Comparison of ENCODE assay signal across 19 cellular contexts in the genomic region with DNA sequence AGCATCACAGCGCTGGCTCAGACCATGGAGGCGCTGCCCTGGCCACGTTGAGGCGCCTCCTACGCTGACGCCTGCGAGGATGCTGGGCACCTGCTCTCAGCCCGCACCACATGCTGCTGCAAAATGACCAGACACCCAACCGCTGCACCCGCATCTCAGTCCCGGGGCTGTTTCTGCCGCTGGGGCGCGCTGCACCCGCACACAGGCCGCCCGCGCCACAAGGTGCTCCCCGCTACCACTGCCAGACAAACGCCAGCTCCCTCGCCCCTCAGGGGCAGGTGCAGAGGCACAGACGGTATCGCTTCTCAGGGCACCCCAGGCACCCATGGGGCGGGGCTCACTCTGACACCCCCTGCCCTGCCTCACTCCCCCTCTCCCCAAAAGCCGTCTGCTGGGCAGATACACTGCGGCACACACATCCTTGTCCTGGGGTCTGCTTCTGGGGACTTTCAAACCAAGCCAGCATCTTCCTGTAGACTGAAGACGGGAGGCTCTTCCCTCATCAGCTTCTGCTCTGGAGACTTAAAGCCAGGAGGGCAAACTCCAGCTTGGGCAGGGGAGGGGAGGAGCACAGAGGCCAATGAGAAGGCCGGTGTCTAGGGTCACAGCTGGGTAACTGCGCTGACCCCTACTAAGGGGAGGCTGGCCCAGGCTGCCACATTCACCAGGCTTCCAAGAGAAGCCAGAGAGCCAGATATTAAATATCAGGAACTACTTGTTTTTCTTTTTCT. TPM values are rescaled to one million over a fixed set of nuclear protein-coding genes. Genes with fewer than 3 reads are reported as not detected.
A peak's percentile ranks its signal among the peaks of the same experiment; 100 is the strongest.
DNase-seq lines count a peak whose midpoint lies in the region; ATAC-seq, FAIRE-seq and TF ChIP-seq lines count a peak whose summit lies in the region.
"Had no signal": no experiment of that assay in that cellular context is flagged by ENCODE, and none has a peak within 500 bp of the region (broad histone marks: within the 10 kb centered on the region; RNA-seq: fewer than 3 reads in every experiment).

No MANE protein-coding gene starts in this region.

- H3K4me1 Mint-ChIP-seq in activated naive CD4-positive, alpha-beta T cell treated with anti-CD3 and anti-CD28 coated beads, Interleukin-2, amount 50 U/mL, for 24 hours, result no peaks in the 10 kb centered on the region
- H3K4me1 Mint-ChIP-seq: CD14-positive monocyte had no signal

- in situ Hi-C loops in HepG2 (cut with HindIII; ENCODE audit: extremely low pct_ligation_motif_present, low pct_unique_long_range_greater_than_20kb), result no loop called here

- H3K4me3 ChIP-seq in HepG2 (replicated peaks in 1 of 3; ENCODE audit: insufficient read depth in 1 of 3, low read depth in 2 of 3, low read length in 3 of 3), result no peak overlapping the region
- H3K4me3 ChIP-seq: HAP-1, SK-N-MC had no signal

- H3K9me3 Mint-ChIP-seq in activated naive CD4-positive, alpha-beta T cell treated with anti-CD3 and anti-CD28 coated beads, Interleukin-2, amount 50 U/mL, for 24 hours, result no peaks in the 10 kb centered on the region

- no peaks in the 10 kb centered on the region for H3K4me1 ChIP-seq in HepG2 (ENCODE audit: insufficient read depth, low read length)
- H3K4me1 ChIP-seq: HAP-1 had no signal

- TF ChIP-seq EP300 in HepG2 (IDR thresholded peaks at IDR 0.05; ENCODE audit: low read depth in 2 of 2, low read length in 2 of 2), result no peak
- TF ChIP-seq EP300 in HepG2 (CRISPR knock-in tag; IDR thresholded peaks at IDR 0.05; ENCODE audit: borderline replicate concordance), result no peak

- H3K9me3 ChIP-seq in HepG2 (ENCODE audit: low read length), result no peaks in the 10 kb centered on the region
- H3K9me3 ChIP-seq: HAP-1 had no signal

- H3K36me3 ChIP-seq in HepG2 (replicated peaks in 1 of 2; ENCODE audit: control insufficient read depth in 1 of 2, insufficient read depth in 2 of 2, low read length in 2 of 2), result peaks cover 43 to 91% of the 10 kb centered on the region in 2 experiments

- DNase-seq in activated naive CD4-positive, alpha-beta T cell treated with anti-CD3 and anti-CD28 coated beads, Interleukin-2, amount 50 U/mL, for 16 hours, result no peak
- DNase-seq in HepG2 (ENCODE audit: low spot score) (no peak), D721Med (ENCODE audit: insufficient read length, low spot score) (no peak), NCI-H187 treated with DMSO at 0.1 percent for 48 hours (lab: John Stamatoyannopoulos, UW) (no peak), omental fat pad (ENCODE audit: low spot score) (no peak)
- DNase-seq: NCI-H1092, NCI-H146, NCI-H2081, NCI-H2227 treated with DMSO at 0.1 percent for 48 hours, NCI-H510A treated with DMSO at 0.1 percent for 48 hours, NCI-H774, SHP77 had no signal

- TF ChIP-seq RAD21 in HepG2 (CRISPR knock-in tag; IDR thresholded peaks at IDR 0.05), result no peak

- FAIRE-seq in HepG2 (lab: Jason Lieb, UNC) (no peak), D721Med (lab: Jason Lieb, UNC) (no peak)

- no peak overlapping the region for H3K4me3 Mint-ChIP-seq in activated naive CD4-positive, alpha-beta T cell treated with anti-CD3 and anti-CD28 coated beads, Interleukin-2, amount 50 U/mL, for 24 hours
- H3K4me3 Mint-ChIP-seq: CD14-positive monocyte had no signal

- no peak overlapping the region for H3K9ac ChIP-seq in HepG2 (ENCODE audit: insufficient read depth, low read depth, low read length)

- no peak overlapping the region for H3K27ac ChIP-seq in HepG2 (ENCODE audit: extremely low read length, insufficient read depth, low read length)
- H3K27ac ChIP-seq: 22Rv1, SK-N-MC had no signal

- H3K36me3 Mint-ChIP-seq in activated naive CD4-positive, alpha-beta T cell treated with anti-CD3 and anti-CD28 coated beads, Interleukin-2, amount 50 U/mL, for 24 hours, result peaks cover 9% of the 10 kb centered on the region

- TF ChIP-seq CTCF in HepG2 (CRISPR knock-in tag; IDR thresholded peaks at IDR 0.05) (no peak), D721Med (IDR thresholded peaks at IDR 0.05; ENCODE audit: insufficient read depth, missing control alignments) (no peak), omental fat pad (IDR thresholded peaks at IDR 0.05) (no peak)

- no peaks in the 10 kb centered on the region for H4K20me1 ChIP-seq in HepG2 (ENCODE audit: insufficient read depth, low read length)

- CTCF ChIA-PET in HepG2 (lab: Yijun Ruan, JAX; ENCODE audit: low intra/inter-chr PET ratio, low total read pairs), result no interaction called here

- ATAC-seq in HepG2 (no peak), omental fat pad (ENCODE audit: low FRiP score) (no peak)

- H3K79me2 ChIP-seq in HepG2 (ENCODE audit: insufficient read depth, low read length), result no peaks in the 10 kb centered on the region

- intact Hi-C loops in HepG2 (cut with micrococcal nuclease; ENCODE audit: unreplicated experiment), result no loop called here

- H3K27me3 ChIP-seq in HepG2 (ENCODE audit: control insufficient read depth in 1 of 2, insufficient read depth in 2 of 2, low read length in 2 of 2), result no peaks in the 10 kb centered on the region

- no TSS peak for BruUV-seq in HepG2 (replicated peaks; lab: Mats Ljungman, UMichigan)

- no peak overlapping the region for H3K4me2 ChIP-seq in HepG2 (ENCODE audit: low read depth, low read length)

- H3K27ac Mint-ChIP-seq in activated naive CD4-positive, alpha-beta T cell treated with anti-CD3 and anti-CD28 coated beads, Interleukin-2, amount 50 U/mL, for 24 hours, result peak overlapping the region; percentile 55
- H3K27ac Mint-ChIP-seq: CD14-positive monocyte had no signal

- no peaks in the 10 kb centered on the region for H3K27me3 Mint-ChIP-seq in activated naive CD4-positive, alpha-beta T cell treated with anti-CD3 and anti-CD28 coated beads, Interleukin-2, amount 50 U/mL, for 24 hours

- TF ChIP-seq POLR2A in HepG2 (IDR thresholded peaks at IDR 0.05; ENCODE audit: insufficient read depth in 1 of 2, low read depth in 2 of 2, low read length in 2 of 2), result no peak

- H2AFZ ChIP-seq in HepG2 (ENCODE audit: low read length), result no peak overlapping the region

- 100% methylated on average over 21 of the region's 29 CpGs for WGBS in HepG2 (ENCODE audit: low lambda C conversion rate)

- POLR2A ChIA-PET in HepG2 (lab: Yijun Ruan, JAX), result no interaction called here

RNA-seq across cellular contexts. Expression of a gene that starts 16.3 kb away (rescaled TPM):
- total RNA-seq in HepG2 (2016; rRNA removed; fragmentation: Illumina TruSeq; extraction: Trizol), result 4.3 and 9.1 TPM in 2 replicates
- total RNA-seq in HepG2 (2016; cell fraction: cytosol; rRNA removed; fragmentation: Illumina TruSeq; extraction: Trizol; ENCODE audit: low read depth), result 3.8 and 4.0 TPM in 2 replicates
- 6.0 and 7.4 TPM in 2 replicates for total RNA-seq in HepG2 (2016; cell fraction: insoluble cytoplasmic fraction; rRNA removed; fragmentation: Illumina TruSeq; extraction: Trizol)
- total RNA-seq in HepG2 (2016; cell fraction: membrane; rRNA removed; fragmentation: Illumina TruSeq; extraction: Trizol), result 5.5 and 6.1 TPM in 2 replicates
- total RNA-seq in HepG2 (2016; cell fraction: nucleus; rRNA removed; fragmentation: Illumina TruSeq; extraction: Trizol), result 8.1 and 13.9 TPM in 2 replicates
- polyA plus RNA-seq in HepG2 (2011; rRNA removed), result 5.4 and 5.9 TPM in 2 replicates
- 2.9 and 3.2 TPM in 2 replicates for polyA plus RNA-seq in HepG2 (2011; cell fraction: cytosol; rRNA removed)
- polyA plus RNA-seq in HepG2 (2011; cell fraction: nucleus; rRNA removed), result 34.4 and 39.5 TPM in 2 replicates
- 20.4 and 25.1 TPM in 2 replicates for polyA plus RNA-seq in HepG2 (2012)
- 2.1 and 2.2 TPM in 2 replicates for polyA plus RNA-seq in HepG2 (2016; cell fraction: cytosol; fragmentation: Illumina TruSeq; extraction: Trizol; ENCODE audit: low read depth)
- 19.7 and 26.9 TPM in 2 replicates for polyA plus RNA-seq in HepG2 (2016; cell fraction: insoluble cytoplasmic fraction; fragmentation: Illumina TruSeq; extraction: Trizol; ENCODE audit: low read depth)
- polyA plus RNA-seq in HepG2 (2016; cell fraction: membrane; fragmentation: Illumina TruSeq; extraction: Trizol; ENCODE audit: low read depth), result 4.9 and 6.0 TPM in 2 replicates
- 54.8 and 59.8 TPM in 2 replicates for polyA plus RNA-seq in HepG2 (2016; cell fraction: nucleus; fragmentation: Illumina TruSeq; extraction: Trizol; ENCODE audit: insufficient read depth, low read depth)
- 10.1 and 16.3 TPM in 2 replicates for polyA minus RNA-seq in HepG2 (2011; rRNA and poly(A)+ RNA removed; ENCODE audit: low replicate concordance)
- 7.1 and 9.3 TPM in 2 replicates for polyA minus RNA-seq in HepG2 (2011; cell fraction: cytosol; rRNA and poly(A)+ RNA removed)
- 18.4 and 19.8 TPM in 2 replicates for polyA minus RNA-seq in HepG2 (2011; cell fraction: nucleus; rRNA and poly(A)+ RNA removed)
- total RNA-seq in omental fat pad, result 10 to 100 TPM in 2 of 4 donors, 1 to 10 TPM in 2; 5.9 to 25.1 (median 10.8) TPM

RNA-seq across cellular contexts. Expression of a gene that starts 29.7 kb away (rescaled TPM):
- total RNA-seq in HepG2 (2016; rRNA removed; fragmentation: Illumina TruSeq; extraction: Trizol) (3.6 and 4.3 TPM in 2 replicates), omental fat pad (1 to 10 TPM; 3.7 to 9.1 (median 5.6) TPM)
- 2.6 and 3.0 TPM in 2 replicates for total RNA-seq in HepG2 (2016; cell fraction: cytosol; rRNA removed; fragmentation: Illumina TruSeq; extraction: Trizol; ENCODE audit: low read depth)
- total RNA-seq in HepG2 (2016; cell fraction: insoluble cytoplasmic fraction; rRNA removed; fragmentation: Illumina TruSeq; extraction: Trizol), result 2.7 and 3.1 TPM in 2 replicates
- total RNA-seq in HepG2 (2016; cell fraction: membrane; rRNA removed; fragmentation: Illumina TruSeq; extraction: Trizol), result 1.9 and 2.2 TPM in 2 replicates
- total RNA-seq in HepG2 (2016; cell fraction: nucleus; rRNA removed; fragmentation: Illumina TruSeq; extraction: Trizol), result 4.6 and 4.8 TPM in 2 replicates
- polyA plus RNA-seq in HepG2 (2011; rRNA removed), result 3.2 and 4.1 TPM in 2 replicates
- polyA plus RNA-seq in HepG2 (2011; cell fraction: cytosol; rRNA removed), result 3.3 and 3.5 TPM in 2 replicates
- 10.6 and 11.2 TPM in 2 replicates for polyA plus RNA-seq in HepG2 (2011; cell fraction: nucleus; rRNA removed)
- 3.4 and 5.4 TPM in 2 replicates for polyA plus RNA-seq in HepG2 (2012)
- 0.60 and 0.90 TPM in 2 replicates for polyA plus RNA-seq in HepG2 (2016; cell fraction: cytosol; fragmentation: Illumina TruSeq; extraction: Trizol; ENCODE audit: low read depth)
- 3.6 and 4.3 TPM in 2 replicates for polyA plus RNA-seq in HepG2 (2016; cell fraction: insoluble cytoplasmic fraction; fragmentation: Illumina TruSeq; extraction: Trizol; ENCODE audit: low read depth)
- polyA plus RNA-seq in HepG2 (2016; cell fraction: membrane; fragmentation: Illumina TruSeq; extraction: Trizol; ENCODE audit: low read depth), result 1.5 TPM in 2 replicates
- polyA plus RNA-seq in HepG2 (2016; cell fraction: nucleus; fragmentation: Illumina TruSeq; extraction: Trizol; ENCODE audit: insufficient read depth, low read depth), result 10.2 and 12.1 TPM in 2 replicates
- polyA minus RNA-seq in HepG2 (2011; rRNA and poly(A)+ RNA removed; ENCODE audit: low replicate concordance), result 2.9 and 3.4 TPM in 2 replicates
- polyA minus RNA-seq in HepG2 (2011; cell fraction: cytosol; rRNA and poly(A)+ RNA removed), result 2.4 and 4.4 TPM in 2 replicates
- 6.7 and 8.1 TPM in 2 replicates for polyA minus RNA-seq in HepG2 (2011; cell fraction: nucleus; rRNA and poly(A)+ RNA removed)

RNA-seq across cellular contexts. Expression of a gene that starts 29.9 kb away (rescaled TPM):
- total RNA-seq in HepG2 (2016; rRNA removed; fragmentation: Illumina TruSeq; extraction: Trizol), result not detected in 2 replicates
- total RNA-seq in HepG2 (2016; cell fraction: cytosol; rRNA removed; fragmentation: Illumina TruSeq; extraction: Trizol; ENCODE audit: low read depth), result not detected in 2 replicates
- total RNA-seq in HepG2 (2016; cell fraction: insoluble cytoplasmic fraction; rRNA removed; fragmentation: Illumina TruSeq; extraction: Trizol), result not detected in 2 replicates
- not detected in 2 replicates for total RNA-seq in HepG2 (2016; cell fraction: membrane; rRNA removed; fragmentation: Illumina TruSeq; extraction: Trizol)
- total RNA-seq in HepG2 (2016; cell fraction: nucleus; rRNA removed; fragmentation: Illumina TruSeq; extraction: Trizol), result not detected in 2 replicates
- polyA plus RNA-seq in HepG2 (2011; rRNA removed), result not detected in 2 replicates
- not detected in 2 replicates for polyA plus RNA-seq in HepG2 (2011; cell fraction: cytosol; rRNA removed)
- not detected in 2 replicates for polyA plus RNA-seq in HepG2 (2011; cell fraction: nucleus; rRNA removed)
- 0.16 TPM in 1 of 2 replicates, not detected in the other for polyA plus RNA-seq in HepG2 (2012)
- not detected in 2 replicates for polyA plus RNA-seq in HepG2 (2016; cell fraction: cytosol; fragmentation: Illumina TruSeq; extraction: Trizol; ENCODE audit: low read depth)
- not detected in 2 replicates for polyA plus RNA-seq in HepG2 (2016; cell fraction: insoluble cytoplasmic fraction; fragmentation: Illumina TruSeq; extraction: Trizol; ENCODE audit: low read depth)
- not detected in 2 replicates for polyA plus RNA-seq in HepG2 (2016; cell fraction: membrane; fragmentation: Illumina TruSeq; extraction: Trizol; ENCODE audit: low read depth)
- polyA plus RNA-seq in HepG2 (2016; cell fraction: nucleus; fragmentation: Illumina TruSeq; extraction: Trizol; ENCODE audit: insufficient read depth, low read depth), result not detected in 2 replicates
- not detected in 2 replicates for polyA minus RNA-seq in HepG2 (2011; rRNA and poly(A)+ RNA removed; ENCODE audit: low replicate concordance)
- polyA minus RNA-seq in HepG2 (2011; cell fraction: cytosol; rRNA and poly(A)+ RNA removed), result not detected in 2 replicates
- polyA minus RNA-seq in HepG2 (2011; cell fraction: nucleus; rRNA and poly(A)+ RNA removed), result not detected in 2 replicates
- not detected for total RNA-seq in omental fat pad
- total RNA-seq: M059J, OCI-LY7 had no signal
- polyA plus RNA-seq: CD14-positive monocyte had no signal

RNA-seq across cellular contexts. Expression of a gene that starts 46.3 kb away (rescaled TPM):
- total RNA-seq in HepG2 (2016; rRNA removed; fragmentation: Illumina TruSeq; extraction: Trizol), result 17.2 and 21.2 TPM in 2 replicates
- total RNA-seq in HepG2 (2016; cell fraction: cytosol; rRNA removed; fragmentation: Illumina TruSeq; extraction: Trizol; ENCODE audit: low read depth), result 6.0 and 7.6 TPM in 2 replicates
- total RNA-seq in HepG2 (2016; cell fraction: insoluble cytoplasmic fraction; rRNA removed; fragmentation: Illumina TruSeq; extraction: Trizol), result 15.6 and 20.2 TPM in 2 replicates
- total RNA-seq in HepG2 (2016; cell fraction: membrane; rRNA removed; fragmentation: Illumina TruSeq; extraction: Trizol), result 18.9 and 19.7 TPM in 2 replicates
- total RNA-seq in HepG2 (2016; cell fraction: nucleus; rRNA removed; fragmentation: Illumina TruSeq; extraction: Trizol), result 18.5 and 21.4 TPM in 2 replicates
- 46.5 and 48.0 TPM in 2 replicates for polyA plus RNA-seq in HepG2 (2011; rRNA removed)
- 31.6 and 37.8 TPM in 2 replicates for polyA plus RNA-seq in HepG2 (2011; cell fraction: cytosol; rRNA removed)
- 26.3 and 38.8 TPM in 2 replicates for polyA plus RNA-seq in HepG2 (2011; cell fraction: nucleus; rRNA removed)
- 25.6 and 26.5 TPM in 2 replicates for polyA plus RNA-seq in HepG2 (2012)
- polyA plus RNA-seq in HepG2 (2016; cell fraction: cytosol; fragmentation: Illumina TruSeq; extraction: Trizol; ENCODE audit: low read depth), result 5.7 and 6.3 TPM in 2 replicates
- 16.1 and 22.5 TPM in 2 replicates for polyA plus RNA-seq in HepG2 (2016; cell fraction: insoluble cytoplasmic fraction; fragmentation: Illumina TruSeq; extraction: Trizol; ENCODE audit: low read depth)
- polyA plus RNA-seq in HepG2 (2016; cell fraction: membrane; fragmentation: Illumina TruSeq; extraction: Trizol; ENCODE audit: low read depth), result 20.6 and 22.2 TPM in 2 replicates
- polyA plus RNA-seq in HepG2 (2016; cell fraction: nucleus; fragmentation: Illumina TruSeq; extraction: Trizol; ENCODE audit: insufficient read depth, low read depth), result 45.9 and 46.6 TPM in 2 replicates
- 181 and 185 TPM in 2 replicates for polyA minus RNA-seq in HepG2 (2011; rRNA and poly(A)+ RNA removed; ENCODE audit: low replicate concordance)
- 33.0 and 39.5 TPM in 2 replicates for polyA minus RNA-seq in HepG2 (2011; cell fraction: cytosol; rRNA and poly(A)+ RNA removed)
- polyA minus RNA-seq in HepG2 (2011; cell fraction: nucleus; rRNA and poly(A)+ RNA removed), result 24.8 and 31.7 TPM in 2 replicates
- 10 to 100 TPM; 22.9 to 46.3 (median 36.1) TPM for total RNA-seq in omental fat pad

RNA-seq across cellular contexts. Expression of a gene that starts 54.1 kb away (rescaled TPM):
- total RNA-seq in HepG2 (2016; rRNA removed; fragmentation: Illumina TruSeq; extraction: Trizol), result 7.0 and 8.6 TPM in 2 replicates
- 3.7 and 4.1 TPM in 2 replicates for total RNA-seq in HepG2 (2016; cell fraction: cytosol; rRNA removed; fragmentation: Illumina TruSeq; extraction: Trizol; ENCODE audit: low read depth)
- 8.4 and 8.7 TPM in 2 replicates for total RNA-seq in HepG2 (2016; cell fraction: insoluble cytoplasmic fraction; rRNA removed; fragmentation: Illumina TruSeq; extraction: Trizol)
- total RNA-seq in HepG2 (2016; cell fraction: membrane; rRNA removed; fragmentation: Illumina TruSeq; extraction: Trizol), result 5.5 and 7.2 TPM in 2 replicates
- 16.1 and 18.4 TPM in 2 replicates for total RNA-seq in HepG2 (2016; cell fraction: nucleus; rRNA removed; fragmentation: Illumina TruSeq; extraction: Trizol)
- 14.0 and 16.5 TPM in 2 replicates for polyA plus RNA-seq in HepG2 (2011; rRNA removed)
- 8.2 and 8.5 TPM in 2 replicates for polyA plus RNA-seq in HepG2 (2011; cell fraction: cytosol; rRNA removed)
- 28.2 and 31.7 TPM in 2 replicates for polyA plus RNA-seq in HepG2 (2011; cell fraction: nucleus; rRNA removed)
- 23.7 and 24.6 TPM in 2 replicates for polyA plus RNA-seq in HepG2 (2012)
- 2.8 TPM in 2 replicates for polyA plus RNA-seq in HepG2 (2016; cell fraction: cytosol; fragmentation: Illumina TruSeq; extraction: Trizol; ENCODE audit: low read depth)
- 18.3 and 21.1 TPM in 2 replicates for polyA plus RNA-seq in HepG2 (2016; cell fraction: insoluble cytoplasmic fraction; fragmentation: Illumina TruSeq; extraction: Trizol; ENCODE audit: low read depth)
- 3.9 and 5.1 TPM in 2 replicates for polyA plus RNA-seq in HepG2 (2016; cell fraction: membrane; fragmentation: Illumina TruSeq; extraction: Trizol; ENCODE audit: low read depth)
- 25.3 and 31.3 TPM in 2 replicates for polyA plus RNA-seq in HepG2 (2016; cell fraction: nucleus; fragmentation: Illumina TruSeq; extraction: Trizol; ENCODE audit: insufficient read depth, low read depth)
- 22.5 and 23.7 TPM in 2 replicates for polyA minus RNA-seq in HepG2 (2011; rRNA and poly(A)+ RNA removed; ENCODE audit: low replicate concordance)
- polyA minus RNA-seq in HepG2 (2011; cell fraction: cytosol; rRNA and poly(A)+ RNA removed), result 13.0 and 19.8 TPM in 2 replicates
- polyA minus RNA-seq in HepG2 (2011; cell fraction: nucleus; rRNA and poly(A)+ RNA removed), result 31.8 and 42.8 TPM in 2 replicates
- 10 to 100 TPM; 12.9 to 37.0 (median 20.1) TPM for total RNA-seq in omental fat pad
